8 cellular contexts compared by ENCODE assay signal in the genomic region with DNA sequence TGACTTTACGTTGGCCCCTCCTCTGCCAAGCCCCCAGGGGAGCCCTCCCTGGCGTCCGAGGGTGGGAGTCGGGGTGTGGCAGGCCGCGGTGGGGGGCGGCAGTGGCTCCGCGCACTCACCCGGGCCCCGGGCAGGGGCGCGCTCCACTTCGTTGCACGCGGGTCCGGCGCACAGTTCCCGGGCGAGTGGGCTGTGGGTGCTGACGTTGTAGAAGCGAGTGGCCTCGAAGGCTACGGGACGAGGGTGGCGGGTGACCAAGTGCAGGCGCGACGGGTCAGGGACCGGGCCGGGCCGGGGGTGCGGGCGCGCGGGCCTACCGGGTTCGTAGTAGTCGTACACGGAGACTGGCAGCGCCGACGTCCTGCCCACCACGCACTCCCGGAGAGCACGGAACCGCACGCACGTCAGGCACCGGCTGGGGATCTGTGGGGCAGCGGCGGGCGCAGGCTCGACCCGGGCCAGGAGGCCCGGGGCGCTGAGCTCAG. TPM values are rescaled to one million over a fixed set of nuclear protein-coding genes. Genes with fewer than 3 reads are reported as not detected.
A peak's percentile ranks its signal among the peaks of the same experiment; 100 is the strongest.
DNase-seq lines count a peak whose midpoint lies in the region; TF ChIP-seq lines count a peak whose summit lies in the region.

No MANE protein-coding gene starts in this region.

- peak overlapping the region; percentile 77 for H3K27ac ChIP-seq in BLaER1
- H3K27ac ChIP-seq in GM23248 = no peak overlapping the region
- peak overlapping the region; percentile 82 to 87 for H3K27ac ChIP-seq in prostate gland

- H3K4me3 Mint-ChIP-seq in T-helper 2 cell treated with Interferon-gamma antibody and Interleukin-4, amounts not matched to agents 5 μg/mL and 100 μg/mL, for 36 hours = peak overlapping the region; percentile 49
- peak overlapping the region; percentile 82 for H3K4me3 Mint-ChIP-seq in glutamatergic neuron (ENCODE audit: unreplicated experiment)

- peak overlapping the region; percentile 87 for H2AFZ ChIP-seq in GM23248

- TF ChIP-seq POLR2A in prostate gland (IDR thresholded peaks at IDR 0.05) = peak; percentile 58

- no peaks in the 10 kb centered on the region for H3K36me3 Mint-ChIP-seq in T-helper 2 cell treated with Interferon-gamma antibody and Interleukin-4, amounts not matched to agents 5 μg/mL and 100 μg/mL, for 36 hours (ENCODE audit: low read depth)
- no peaks in the 10 kb centered on the region for H3K36me3 Mint-ChIP-seq in glutamatergic neuron (ENCODE audit: unreplicated experiment)

- H3K27me3 ChIP-seq in BLaER1 = no peaks in the 10 kb centered on the region
- no peaks in the 10 kb centered on the region for H3K27me3 ChIP-seq in GM23248 (replicated peaks; ENCODE audit: insufficient read depth)
- no peaks in the 10 kb centered on the region for H3K27me3 ChIP-seq in prostate gland (replicated peaks; ENCODE audit: insufficient read depth)

- peaks cover 28% of the 10 kb centered on the region for H3K27me3 Mint-ChIP-seq in T-helper 2 cell treated with Interferon-gamma antibody and Interleukin-4, amounts not matched to agents 5 μg/mL and 100 μg/mL, for 36 hours (ENCODE audit: low read depth)
- peaks cover 10% of the 10 kb centered on the region for H3K27me3 Mint-ChIP-seq in glutamatergic neuron (ENCODE audit: unreplicated experiment)

- H3K9ac ChIP-seq in BLaER1 (peak overlapping the region; percentile 76), GM23248 (peak overlapping the region; percentile 52)

- H3K4me3 ChIP-seq in BLaER1 (peak overlapping the region; percentile 74), GM23248 (peak overlapping the region; percentile 71), prostate gland (peak overlapping the region; percentile 35 to 38)

- H3K4me1 ChIP-seq in BLaER1 (peaks cover 88% of the 10 kb centered on the region), GM23248 (ENCODE audit: insufficient read depth) (no peaks in the 10 kb centered on the region), prostate gland (replicated peaks) (no peaks in the 10 kb centered on the region)

- H3K9me3 Mint-ChIP-seq in T-helper 2 cell treated with Interferon-gamma antibody and Interleukin-4, amounts not matched to agents 5 μg/mL and 100 μg/mL, for 36 hours = no peaks in the 10 kb centered on the region
- H3K9me3 Mint-ChIP-seq in glutamatergic neuron (ENCODE audit: unreplicated experiment) = peaks cover 14% of the 10 kb centered on the region

- H3K4me2 ChIP-seq in BLaER1 (peak overlapping the region; percentile 97), GM23248 (ENCODE audit: unreplicated experiment) (peak overlapping the region; percentile 72)

- TF ChIP-seq CTCF in glutamatergic neuron (IDR thresholded peaks at IDR 0.05; ENCODE audit: partially characterized antibody, unreplicated experiment) = no peak
- TF ChIP-seq CTCF in prostate gland (IDR thresholded peaks at IDR 0.05) = no peak

- DNase-seq in GM23248 (peak; percentile 51), glutamatergic neuron (no peak), prostate gland (ENCODE audit: low spot score) (no peak), NCI-H510A treated with DMSO at 0.1 percent for 48 hours (lab: John Stamatoyannopoulos, UW) (no peak), NOMO-1 treated with dmso at 0.1 percent for 144 hours (lab: John Stamatoyannopoulos, UW; ENCODE audit: unreplicated experiment) (no peak), NCI-H446 treated with DMSO at 0.1 percent for 48 hours (lab: John Stamatoyannopoulos, UW) (no peak)
- DNase-seq in T-helper 2 cell treated with Interferon-gamma antibody and Interleukin-4, amounts not matched to agents 5 μg/mL and 100 μg/mL, for 36 hours (ENCODE audit: low spot score) = no peak

- peaks cover 19% of the 10 kb centered on the region for H3K4me1 Mint-ChIP-seq in T-helper 2 cell treated with Interferon-gamma antibody and Interleukin-4, amounts not matched to agents 5 μg/mL and 100 μg/mL, for 36 hours (ENCODE audit: low read depth)
- peaks cover 19% of the 10 kb centered on the region for H3K4me1 Mint-ChIP-seq in glutamatergic neuron (ENCODE audit: low read depth, unreplicated experiment)

- no peaks in the 10 kb centered on the region for H3F3A ChIP-seq in GM23248 (ENCODE audit: insufficient read depth)

- intact Hi-C loops in prostate gland (cut with DNase I) = loop anchor here (5.0 kb wide), 1 partner anchor 70 kb away; a partner anchor contains a TSS

- WGBS in GM23248 (ENCODE audit: low coverage in 1 of 2, low lambda C conversion rate in 2 of 2, missing lambda C conversion rate in 2 of 2), 2 experiments = 9% methylated on average over 44 to 57 of the region's 57 CpGs
- WGBS in prostate gland = 11% methylated on average over 32 of the region's 57 CpGs

- H3K9me3 ChIP-seq in BLaER1 (no peaks in the 10 kb centered on the region), GM23248 (ENCODE audit: low read depth) (no peaks in the 10 kb centered on the region), prostate gland (no peaks in the 10 kb centered on the region)

- H3K9me2 ChIP-seq in GM23248 (ENCODE audit: insufficient read depth) = no peaks in the 10 kb centered on the region

- peak overlapping the region; percentile 75 for H3K27ac Mint-ChIP-seq in T-helper 2 cell treated with Interferon-gamma antibody and Interleukin-4, amounts not matched to agents 5 μg/mL and 100 μg/mL, for 36 hours
- no peak overlapping the region for H3K27ac Mint-ChIP-seq in glutamatergic neuron (ENCODE audit: unreplicated experiment)

- H3K36me3 ChIP-seq in BLaER1 (no peaks in the 10 kb centered on the region), GM23248 (ENCODE audit: low read depth) (no peaks in the 10 kb centered on the region), prostate gland (no peaks in the 10 kb centered on the region)

- in situ Hi-C loops in GM23248 (cut with MboI) = no loop called here

- H4K20me1 ChIP-seq in BLaER1 = no peaks in the 10 kb centered on the region
- H4K20me1 ChIP-seq in GM23248 (ENCODE audit: insufficient read depth) = no peaks in the 10 kb centered on the region

- H3K79me2 ChIP-seq in GM23248 (ENCODE audit: insufficient read depth) = no peaks in the 10 kb centered on the region

RNA-seq across cellular contexts. Expression of a gene that starts 8.8 kb away (rescaled TPM):
- not detected in 2 replicates for total RNA-seq in GM23248 (2014; rRNA removed; shearing (Covaris generic))
- polyA plus RNA-seq in GM23248 (2016; fragmentation: Nextera tagmentation; extraction: Ambion mirVana) = not detected in 2 replicates
- total RNA-seq in glutamatergic neuron (ENCODE audit: unreplicated experiment) (not detected), prostate gland (1 to 10 TPM in 1 of 2 donors, under 1 TPM in 1; 0.36 to 6.2 TPM)
